In the genomic region with DNA sequence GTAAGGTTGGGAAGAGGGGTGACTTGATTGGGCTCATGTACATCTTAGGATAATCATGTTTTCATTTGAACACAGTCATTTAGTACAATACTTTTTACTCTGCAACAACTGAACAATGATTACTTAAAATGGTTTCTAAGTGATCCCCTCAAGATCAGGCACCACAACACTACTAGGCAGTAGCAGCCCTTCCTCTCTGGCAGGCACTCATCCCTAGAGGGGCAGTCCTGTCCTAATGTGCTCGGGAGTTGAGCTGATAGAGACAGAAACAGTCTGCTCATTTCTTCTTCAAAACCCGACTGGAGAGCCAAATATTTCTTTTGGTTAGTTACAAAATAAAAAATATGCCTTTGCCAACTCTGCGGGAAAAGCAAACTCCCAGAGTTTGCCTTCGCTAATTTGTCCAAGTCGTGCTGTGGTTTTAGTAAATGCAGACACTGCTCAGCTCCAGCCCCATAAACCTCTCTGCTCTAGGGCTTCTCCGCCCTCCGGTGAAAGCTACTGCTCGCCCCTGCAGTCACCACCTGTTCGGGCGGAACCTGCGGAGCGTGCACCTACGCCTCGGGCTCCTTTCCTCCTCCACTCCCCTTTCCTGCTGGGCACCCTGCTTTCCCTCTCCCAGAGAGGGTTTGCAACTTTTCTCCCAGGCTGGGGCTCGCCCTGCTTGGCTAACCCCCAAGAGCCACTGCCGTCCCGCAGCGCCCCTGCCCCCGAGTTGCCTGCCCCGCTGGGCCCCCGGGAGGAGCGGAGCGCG, we compare ENCODE assay signal across 7 cellular contexts. TPM values are rescaled to one million over a fixed set of nuclear protein-coding genes. Genes with fewer than 3 reads are reported as not detected.
A peak's percentile ranks its signal among the peaks of the same experiment; 100 is the strongest.
DNase-seq lines count a peak whose midpoint lies in the region; ATAC-seq and TF ChIP-seq lines count a peak whose summit lies in the region.

No MANE protein-coding gene starts in this region.

- ATAC-seq in GM19023 (IDR thresholded peaks at IDR 0.05; ENCODE audit: unreplicated experiment) (peak; percentile 14), HG02981 (IDR thresholded peaks at IDR 0.05; ENCODE audit: unreplicated experiment) (peak; percentile 17), PC-3 (peak; percentile 61), GM19467 (IDR thresholded peaks at IDR 0.05; ENCODE audit: unreplicated experiment) (no peak)

- H3K9me3 Mint-ChIP-seq in CD8-positive, alpha-beta memory T cell: peaks cover 0 to 7% (median 2%) of the 10 kb centered on the region in 5 donors

- H3K27ac ChIP-seq in PC-3 (ENCODE audit: low read length) (peak overlapping the region; percentile 18; the same call in 1 of the 2 replicates), right atrium auricular region (peak overlapping the region; percentile 52), skin epidermis (peak overlapping the region in 12 of 21 experiments; percentile 5 to 82 (median 70))
- H3K27ac ChIP-seq in CD8-positive, alpha-beta memory T cell (ENCODE audit: low read depth, low read length): no peak overlapping the region

- H3K4me3 ChIP-seq in PC-3 (ENCODE audit: low read length) (peak overlapping the region; percentile 90), right atrium auricular region (peak overlapping the region; percentile 48 to 56), skin epidermis (peak overlapping the region; percentile 34 to 62 (median 43))
- H3K4me3 ChIP-seq in CD8-positive, alpha-beta memory T cell (ENCODE audit: low read length): no peak overlapping the region

- CTCF ChIA-PET in PC-3 (lab: Charles Lee): interaction anchor here (0.6 kb wide), 1 partner anchor 184 kb away, joined by 3 read pairs; no protein-coding TSS in a partner anchor
- CTCF ChIA-PET in CD8-positive, alpha-beta memory T cell (lab: Charles Lee): no interaction called here

- peak overlapping the region; percentile 86 for H3K4me2 ChIP-seq in PC-3 (ENCODE audit: low read length)

- H3K4me1 ChIP-seq in PC-3 (ENCODE audit: insufficient read depth, low read length) (peaks cover 26% of the 10 kb centered on the region), right atrium auricular region (peaks cover 0 to 19% of the 10 kb centered on the region in 2 donors)
- H3K4me1 ChIP-seq in CD8-positive, alpha-beta memory T cell (ENCODE audit: insufficient read depth, low read length): no peaks in the 10 kb centered on the region

- DNase-seq in PC-3 (peak; percentile 63), right atrium auricular region (ENCODE audit: low spot score) (no peak)
- no peak for DNase-seq in CD8-positive, alpha-beta memory T cell

- H3K79me2 ChIP-seq in PC-3 (ENCODE audit: low read length): peaks cover 27% of the 10 kb centered on the region

- H3K9me3 ChIP-seq in PC-3 (ENCODE audit: low read length) (no peaks in the 10 kb centered on the region), right atrium auricular region (no peaks in the 10 kb centered on the region)
- no peaks in the 10 kb centered on the region for H3K9me3 ChIP-seq in CD8-positive, alpha-beta memory T cell (ENCODE audit: low read length)

- peaks cover 38 to 62% of the 10 kb centered on the region in 2 donors for H3K27me3 Mint-ChIP-seq in CD8-positive, alpha-beta memory T cell

- H3K4me3 Mint-ChIP-seq in CD8-positive, alpha-beta memory T cell: no peak overlapping the region

- H4K20me1 ChIP-seq in PC-3 (ENCODE audit: low read length): no peaks in the 10 kb centered on the region

- no peaks in the 10 kb centered on the region for H3F3A ChIP-seq in PC-3 (ENCODE audit: low read length, unreplicated experiment)

- H3K36me3 ChIP-seq in PC-3 (ENCODE audit: low read depth, low read length): no peaks in the 10 kb centered on the region
- no peaks in the 10 kb centered on the region for H3K36me3 ChIP-seq in right atrium auricular region
- no peaks in the 10 kb centered on the region for H3K36me3 ChIP-seq in CD8-positive, alpha-beta memory T cell (ENCODE audit: insufficient read depth, low read length)

- peak overlapping the region; percentile 75; the same call in 1 of the 2 replicates for H3K9ac ChIP-seq in PC-3 (ENCODE audit: low read length)

- H2AFZ ChIP-seq in PC-3 (ENCODE audit: low read length): peak overlapping the region; percentile 92

- H3K4me1 Mint-ChIP-seq in CD8-positive, alpha-beta memory T cell: peaks cover 2 to 10% (median 5%) of the 10 kb centered on the region in 3 donors

- H3K27me3 ChIP-seq in PC-3 (ENCODE audit: low read length) (no peaks in the 10 kb centered on the region), right atrium auricular region (peaks cover 0 to 14% of the 10 kb centered on the region in 2 donors)
- peaks cover 6% of the 10 kb centered on the region for H3K27me3 ChIP-seq in CD8-positive, alpha-beta memory T cell (ENCODE audit: insufficient read depth, low read length, poor library complexity, severe bottlenecking)

- POLR2A ChIA-PET in PC-3 (lab: Charles Lee; ENCODE audit: unreplicated experiment): no interaction called here
- POLR2A ChIA-PET in CD8-positive, alpha-beta memory T cell (lab: Charles Lee): no interaction called here

- H3K27ac Mint-ChIP-seq in CD8-positive, alpha-beta memory T cell: no peak overlapping the region

- no TSS peak for BruUV-seq in PC-3 (replicated peaks; lab: Mats Ljungman, UMichigan)

- no peaks in the 10 kb centered on the region for H3K36me3 Mint-ChIP-seq in CD8-positive, alpha-beta memory T cell

- TF ChIP-seq CTCF in PC-3 (conservative IDR thresholded peaks at IDR 0.05; ENCODE audit: low read depth, low read length) (no peak), right atrium auricular region (IDR thresholded peaks at IDR 0.05) (no peak)

- intact Hi-C loops in PC-3 (cut with micrococcal nuclease): loop anchor here (10.0 kb wide), 1 partner anchor 310 kb away; no protein-coding TSS in a partner anchor

- no peaks in the 10 kb centered on the region for H3K9me2 ChIP-seq in PC-3 (replicated peaks; ENCODE audit: low read length)

RNA-seq across cellular contexts. Expression of a gene that starts 0.5 kb away (rescaled TPM):
- 29.7 and 34.5 TPM in 2 replicates for total RNA-seq in PC-3 (2014; rRNA removed)
- 10 to 100 TPM in 1 of 2 donors, 1 to 10 TPM in 1; 5.5 to 10.5 TPM for total RNA-seq in right atrium auricular region
- total RNA-seq in CD8-positive, alpha-beta memory T cell: not detected
- not detected for polyA plus RNA-seq in CD8-positive, alpha-beta memory T cell

Comparison
In these comparisons a context has a peak if more than half of its experiments do, and no peak if none do; other contexts are left out.
1. RNA of a gene that starts 0.5 kb away (total RNA-seq): 29.7 to 34.5 TPM in PC-3 and 5.5 to 10.5 TPM in right atrium auricular region; not detected in CD8-positive, alpha-beta memory T cell; every median in the first group is over 4 times any median in the second.